Comparison of ENCODE assay signal across 11 cellular contexts in genomic region chr5:177479774-177480173, GRCh38. TPM values are rescaled to one million over a fixed set of nuclear protein-coding genes. Genes with fewer than 3 reads are reported as not detected.
DNase-seq lines count a peak whose midpoint lies in the region; ATAC-seq and TF ChIP-seq lines count a peak whose summit lies in the region.
"Had no signal": no experiment of that assay in that cellular context is flagged by ENCODE, and none has a peak within 500 bp of the region (broad histone marks: within the 10 kb centered on the region; RNA-seq: fewer than 3 reads in every experiment).

No MANE protein-coding gene starts in this region.

- POLR2A ChIA-PET in CD4-positive, alpha-beta T cell (lab: Charles Lee): interaction anchor here (1.9 kb wide), 1 partner anchor 18 kb away, joined by 6 read pairs; the partner anchor contains the start of gene PDLIM7

- H3K9me3 Mint-ChIP-seq in CD4-positive, alpha-beta T cell: no peaks in the 10 kb centered on the region

- no peak for ATAC-seq in CD4-positive, alpha-beta T cell (ENCODE audit: poor library complexity)
- ATAC-seq in GM18870 (IDR thresholded peaks at IDR 0.05; ENCODE audit: unreplicated experiment): no peak
- ATAC-seq in HG03342 (IDR thresholded peaks at IDR 0.05; ENCODE audit: unreplicated experiment): no peak
- ATAC-seq: Panc1 had no signal

- no peak overlapping the region for H3K4me3 ChIP-seq in esophagus muscularis mucosa
- H3K4me3 ChIP-seq in ovary: no peak overlapping the region
- H3K4me3 ChIP-seq: dorsolateral prefrontal cortex had no signal

- no peaks in the 10 kb centered on the region for H3K36me3 Mint-ChIP-seq in CD4-positive, alpha-beta T cell (ENCODE audit: low read depth)

- H3K27ac ChIP-seq in CD4-positive, alpha-beta T cell (ENCODE audit: low read depth, low read length): no peak overlapping the region
- peak overlapping the region; percentile 89 to 96 (median 94) for H3K27ac ChIP-seq in esophagus muscularis mucosa (replicated peaks in 1 of 4)
- H3K27ac ChIP-seq in ovary: peak overlapping the region; percentile 13 to 36

- H3K4me1 ChIP-seq in esophagus muscularis mucosa (peaks cover 36 to 100% (median 99%) of the 10 kb centered on the region in 4 donors), ovary (ENCODE audit: insufficient read depth) (peaks cover 12% of the 10 kb centered on the region)

- TF ChIP-seq CTCF in CD4-positive, alpha-beta T cell (IDR thresholded peaks at IDR 0.05): no peak
- TF ChIP-seq CTCF in esophagus muscularis mucosa (IDR thresholded peaks at IDR 0.05) (no peak), ovary (IDR thresholded peaks at IDR 0.05) (no peak)

- no peak for TF ChIP-seq EP300 in esophagus muscularis mucosa (IDR thresholded peaks at IDR 0.05)
- TF ChIP-seq EP300 in ovary (IDR thresholded peaks at IDR 0.05): no peak

- intact Hi-C loops in CD4-positive, alpha-beta T cell (cut with DNase I, micrococcal nuclease): no loop called here
- intact Hi-C loops in esophagus muscularis mucosa (cut with DNase I): no loop called here
- intact Hi-C loops in ovary (cut with DNase I): no loop called here

- no peak overlapping the region for H3K4me3 Mint-ChIP-seq in CD4-positive, alpha-beta T cell

- no peak for TF ChIP-seq POLR2A in esophagus muscularis mucosa (IDR thresholded peaks at IDR 0.05; ENCODE audit: low read depth)
- no peak for TF ChIP-seq POLR2A in ovary (IDR thresholded peaks at IDR 0.05)

- peaks cover 30% of the 10 kb centered on the region for H3K4me1 Mint-ChIP-seq in CD4-positive, alpha-beta T cell (ENCODE audit: low read depth)

- H3K36me3 ChIP-seq in esophagus muscularis mucosa (peaks cover 18 to 31% (median 27%) of the 10 kb centered on the region in 4 donors), ovary (no peaks in the 10 kb centered on the region)

- H3K27me3 Mint-ChIP-seq in CD4-positive, alpha-beta T cell: no peaks in the 10 kb centered on the region

- no peaks in the 10 kb centered on the region for H3K9me3 ChIP-seq in CD4-positive, alpha-beta T cell (ENCODE audit: control insufficient read depth, low read length)
- H3K9me3 ChIP-seq in esophagus muscularis mucosa (no peaks in the 10 kb centered on the region), ovary (no peaks in the 10 kb centered on the region)

- CTCF ChIA-PET in CD4-positive, alpha-beta T cell (lab: Charles Lee): interaction anchor here (1.1 kb wide), 1 partner anchor 89 kb away, joined by 3 read pairs; no protein-coding TSS in a partner anchor

- WGBS in esophagus muscularis mucosa: 25% methylated on average over 14 of the region's 14 CpGs
- 16 to 17% (median 16%) methylated on average over 14 of the region's 14 CpGs for WGBS in ovary, 3 donors

- no peaks in the 10 kb centered on the region for H3K27me3 ChIP-seq in CD4-positive, alpha-beta T cell (ENCODE audit: control insufficient read depth, insufficient read depth, low read length)
- H3K27me3 ChIP-seq in esophagus muscularis mucosa (no peaks in the 10 kb centered on the region), ovary (no peaks in the 10 kb centered on the region)
- H3K27me3 ChIP-seq: dorsolateral prefrontal cortex had no signal

- H3K27ac Mint-ChIP-seq in CD4-positive, alpha-beta T cell: peak overlapping the region; percentile 87

- no peak for DNase-seq in CD4-positive, alpha-beta T cell
- peak; percentile 70 for DNase-seq in RPMI7951 (ENCODE audit: low read depth)
- no peak for DNase-seq in esophagus muscularis mucosa (ENCODE audit: extremely low spot score)
- peak in 1 of 5 donors; percentile 62 for DNase-seq in ovary
- no peak for DNase-seq in NCI-H2081 treated with DMSO at 0.1 percent for 48 hours (lab: John Stamatoyannopoulos, UW)
- no peak for DNase-seq in NCI-H345 (lab: John Stamatoyannopoulos, UW)
- DNase-seq: small intestine had no signal

RNA-seq across cellular contexts. Expression of gene DBN1, which starts 6.3 kb away (rescaled TPM):
- total RNA-seq in CD4-positive, alpha-beta T cell: 1 to 10 TPM; 1.8 to 2.5 TPM
- 29.7 and 39.5 TPM in 2 replicates for total RNA-seq in RPMI7951 (2014; rRNA removed; shearing (Covaris generic))
- total RNA-seq in esophagus muscularis mucosa: 100 to 1,000 TPM in 3 of 4 donors, 10 to 100 TPM in 1; 92.2 to 160 (median 130) TPM
- 10 to 100 TPM; 35.1 to 91.6 (median 57.0) TPM for total RNA-seq in ovary
- 10 to 100 TPM; 18.4 to 55.4 TPM for polyA plus RNA-seq in ovary

RNA-seq across cellular contexts. Expression of gene PDLIM7, which starts 17.6 kb away (rescaled TPM):
- total RNA-seq in CD4-positive, alpha-beta T cell: 1 to 10 TPM; 5.2 to 6.0 TPM
- 88.4 and 93.8 TPM in 2 replicates for total RNA-seq in RPMI7951 (2014; rRNA removed; shearing (Covaris generic))
- total RNA-seq in esophagus muscularis mucosa: 1,000 to 10,000 TPM in 1 of 4 donors, 100 to 1,000 TPM in 3; 316 to 1,085 (median 575) TPM
- total RNA-seq in ovary: 100 to 1,000 TPM in 4 of 7 donors, 10 to 100 TPM in 3; 32.7 to 243 (median 151) TPM
- polyA plus RNA-seq in ovary: 10 to 100 TPM; 25.7 to 83.3 TPM

RNA-seq across cellular contexts. Expression of gene DOK3, which starts 29.9 kb away (rescaled TPM):
- 1 to 10 TPM; 1.3 to 1.4 TPM for total RNA-seq in CD4-positive, alpha-beta T cell
- total RNA-seq in RPMI7951 (2014; rRNA removed; shearing (Covaris generic)): 0.49 TPM in 1 of 2 replicates, not detected in the other
- total RNA-seq in esophagus muscularis mucosa (10 to 100 TPM in 1 of 4 donors, 1 to 10 TPM in 3; 6.7 to 15.2 (median 7.5) TPM), ovary (1 to 10 TPM; 1.3 to 7.2 (median 2.5) TPM)
- 1 to 10 TPM; 1.8 to 4.2 TPM for polyA plus RNA-seq in ovary

RNA-seq across cellular contexts. Expression of gene PRR7, which starts 33.2 kb away (rescaled TPM):
- total RNA-seq in CD4-positive, alpha-beta T cell: 10 to 100 TPM; 23.3 to 23.5 TPM
- total RNA-seq in RPMI7951 (2014; rRNA removed; shearing (Covaris generic)): 13.9 and 20.8 TPM in 2 replicates
- total RNA-seq in esophagus muscularis mucosa (1 to 10 TPM in 2 of 4 donors, under 1 TPM in 2; 0.42 to 2.5 (median 1.6) TPM), ovary (10 to 100 TPM in 1 of 7 donors, 1 to 10 TPM in 5, under 1 TPM in 1; 0.66 to 11.4 (median 2.1) TPM)
- under 1 TPM in 1 of 2 donors, not detected in 1; 0.51 TPM for polyA plus RNA-seq in ovary

RNA-seq across cellular contexts. Expression of gene DDX41, which starts 37.0 kb away (rescaled TPM):
- 10 to 100 TPM; 49.6 to 49.7 TPM for total RNA-seq in CD4-positive, alpha-beta T cell
- total RNA-seq in RPMI7951 (2014; rRNA removed; shearing (Covaris generic)): 74.2 and 87.6 TPM in 2 replicates
- total RNA-seq in esophagus muscularis mucosa (10 to 100 TPM; 58.1 to 92.1 (median 66.0) TPM), ovary (100 to 1,000 TPM in 1 of 7 donors, 10 to 100 TPM in 6; 63.5 to 104 (median 76.0) TPM)
- polyA plus RNA-seq in ovary: 10 to 100 TPM; 58.3 to 63.6 TPM

Comparison
In these comparisons a context has a peak if more than half of its experiments do, and no peak if none do; other contexts are left out.
1. RNA of gene PDLIM7, which starts 17.6 kb away (total RNA-seq): 316 to 1,085 TPM in esophagus muscularis mucosa, 32.7 to 243 TPM in ovary and 88.4 to 93.8 TPM in RPMI7951; 5.2 to 6.0 TPM in CD4-positive, alpha-beta T cell; every median in the first group is over 4 times any median in the second.